ENCODE assay signal across 8 cellular contexts in the genomic region with DNA sequence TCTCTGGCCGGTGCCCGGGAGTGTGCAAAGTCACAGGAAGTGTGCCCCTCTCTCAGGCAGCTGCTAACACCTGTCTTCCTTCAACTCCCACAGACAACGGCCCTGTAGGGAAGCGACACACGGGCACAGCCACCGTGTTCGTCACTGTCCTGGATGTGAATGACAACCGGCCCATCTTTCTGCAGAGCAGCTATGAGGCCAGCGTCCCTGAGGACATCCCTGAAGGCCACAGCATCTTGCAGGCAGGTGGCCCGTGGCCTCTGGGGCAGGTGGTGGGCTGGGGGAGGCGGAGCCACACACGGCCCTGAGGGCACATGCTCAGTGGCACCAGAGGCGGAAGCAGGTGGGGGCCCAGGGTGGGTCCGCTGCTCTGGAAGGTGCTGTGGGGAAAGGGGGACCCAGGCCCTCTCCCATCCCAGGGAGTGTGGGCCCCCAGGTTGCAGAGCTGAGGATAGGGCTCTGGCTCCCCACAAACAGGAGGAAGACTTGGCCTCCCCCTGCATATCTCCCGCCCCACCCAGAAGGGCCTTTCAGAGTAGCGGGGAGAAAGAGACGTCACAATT. TPM values are rescaled to one million over a fixed set of nuclear protein-coding genes. Genes with fewer than 3 reads are reported as not detected.
DNase-seq lines count a peak whose midpoint lies in the region; ATAC-seq, FAIRE-seq and TF ChIP-seq lines count a peak whose summit lies in the region.

No MANE protein-coding gene starts in this region.

- no peaks in the 10 kb centered on the region for H3K27me3 ChIP-seq in rectal smooth muscle tissue (ENCODE audit: control insufficient read depth, insufficient read depth, low read length)

- peak overlapping the region; percentile 95 to 98 for H3K4me3 Mint-ChIP-seq in CD14-positive monocyte

- DNase-seq in CD14-positive monocyte (ENCODE audit: low spot score) (no peak), SK-N-MC (ENCODE audit: low read depth, low spot score) (no peak), epithelial cell of prostate (ENCODE audit: low read depth, low spot score) (no peak), HTR-8/SVneo (ENCODE audit: insufficient read length, low spot score) (no peak), GM12892 (ENCODE audit: insufficient read length) (no peak), H54 (ENCODE audit: insufficient read length, low spot score) (no peak)

- no peak for FAIRE-seq in HTR-8/SVneo (lab: Jason Lieb, UNC)
- FAIRE-seq in GM12892 (lab: Jason Lieb, UNC): no peak
- FAIRE-seq in H54 (lab: Jason Lieb, UNC): no peak

- ATAC-seq in HG03565 (IDR thresholded peaks at IDR 0.05; ENCODE audit: unreplicated experiment): no peak

- peaks cover 0 to 1% (median 0%) of the 10 kb centered on the region in 3 donors for H3K27me3 Mint-ChIP-seq in CD14-positive monocyte (ENCODE audit: low read depth in 3 of 3)

- H3K36me3 ChIP-seq in SK-N-MC (ENCODE audit: insufficient read depth, low read length) (no peaks in the 10 kb centered on the region), rectal smooth muscle tissue (ENCODE audit: control insufficient read depth, insufficient read depth, low read length) (no peaks in the 10 kb centered on the region)

- peak overlapping the region; percentile 90 to 97 (median 96) for H3K27ac Mint-ChIP-seq in CD14-positive monocyte

- peak overlapping the region; percentile 15 for H3K9ac ChIP-seq in SK-N-MC (ENCODE audit: insufficient read length)
- no peak overlapping the region for H3K9ac ChIP-seq in rectal smooth muscle tissue (ENCODE audit: low read length)

- no peak overlapping the region for H3K27ac ChIP-seq in SK-N-MC
- peak overlapping the region; percentile 78 for H3K27ac ChIP-seq in epithelial cell of prostate
- H3K27ac ChIP-seq in rectal smooth muscle tissue (ENCODE audit: low read depth, low read length): peak overlapping the region; percentile 97

- H3K4me1 ChIP-seq in rectal smooth muscle tissue (ENCODE audit: control insufficient read depth, insufficient read depth, low read length): peaks cover 27% of the 10 kb centered on the region

- no peaks in the 10 kb centered on the region for H3K9me3 ChIP-seq in SK-N-MC (ENCODE audit: low read depth, low read length)

- H3K36me3 Mint-ChIP-seq in CD14-positive monocyte: peaks cover 27 to 32% of the 10 kb centered on the region in 2 donors

- intact Hi-C loops in CD14-positive monocyte (cut with micrococcal nuclease): loop anchor here in 1 of 2 donors (5.0 kb wide), 1 partner anchor 395 kb away; a partner anchor contains a TSS

- H3K4me3 ChIP-seq in SK-N-MC: no peak overlapping the region
- H3K4me3 ChIP-seq in rectal smooth muscle tissue (ENCODE audit: low read length): no peak overlapping the region

- peaks cover 96% of the 10 kb centered on the region for H3K4me1 Mint-ChIP-seq in CD14-positive monocyte

- no peak for TF ChIP-seq POLR2A in GM12892 (IDR thresholded peaks at IDR 0.05; ENCODE audit: low read depth, low read length)
- TF ChIP-seq POLR2A in H54 (IDR thresholded peaks at IDR 0.05; ENCODE audit: low read depth, low read length): no peak

- H3K9me3 Mint-ChIP-seq in CD14-positive monocyte: no peaks in the 10 kb centered on the region

- TF ChIP-seq CTCF in CD14-positive monocyte (IDR thresholded peaks at IDR 0.05): no peak

RNA-seq across cellular contexts. Expression of a gene that starts 6.9 kb away (rescaled TPM):
- polyA plus RNA-seq in CD14-positive monocyte: under 1 TPM; 0.18 to 0.48 TPM
- polyA plus RNA-seq in GM12892 (2012; ENCODE audit: missing spikeins): 0.11 TPM
